Comparison of ENCODE assay signal across 34 cellular contexts in genomic region chr12:102912258-102912657, GRCh38. TPM values are rescaled to one million over a fixed set of nuclear protein-coding genes. Genes with fewer than 3 reads are reported as not detected.
"Had no signal": no experiment of that assay in that cellular context is flagged by ENCODE, and none has a peak within 500 bp of the region (broad histone marks: within the 10 kb centered on the region; RNA-seq: fewer than 3 reads in every experiment).

No MANE protein-coding gene starts in this region.

- H3K9me3 ChIP-seq: ascending aorta had no signal

- DNase-seq: activated B cell treated with CpG ODN at 0.5 μM for 24 hours; activated CD4-positive, alpha-beta memory T cell treated with anti-CD3 and anti-CD28 coated beads for 36 hours; activated CD4-positive, alpha-beta T cell treated with anti-CD3 and anti-CD28 coated beads for 4 hours; activated CD4-positive, alpha-beta T cell treated with anti-CD3 and anti-CD28 coated beads, Interleukin-2, amount 10 ng/mL, durations not matched to agents 24 days and 14 days; activated CD4-positive, alpha-beta T cell treated with anti-CD3 and anti-CD28 coated beads, Interleukin-2, amount 50 U/mL, for 1 hour; activated CD4-positive, alpha-beta T cell treated with anti-CD3 and anti-CD28 coated beads, Interleukin-2, amount 50 U/mL, for 4 hours; activated CD4-positive, CD25-positive, alpha-beta regulatory T cell treated with anti-CD3 and anti-CD28 coated beads, Interleukin-2, amount 50 U/mL, for 72 hours; activated CD8-positive, alpha-beta memory T cell treated with anti-CD3 and anti-CD28 coated beads, Interleukin-2, amount 50 U/mL, for 4 hours; activated CD8-positive, alpha-beta T cell treated with anti-CD3 and anti-CD28 coated beads for 36 hours; activated effector memory CD4-positive, alpha-beta T cell treated with anti-CD3 and anti-CD28 coated beads, Interleukin-2, amount 50 U/mL, for 16 hours; activated gamma-delta T cell treated with Interleukin-2 at 50 U/mL for 16 hours; activated naive CD4-positive, alpha-beta T cell; activated naive CD4-positive, alpha-beta T cell treated with anti-CD3 and anti-CD28 coated beads for 36 hours; activated naive CD8-positive, alpha-beta T cell treated with anti-CD3 and anti-CD28 coated beads, Interleukin-2, amount 10 ng/mL, durations not matched to agents 7 days and 5 days; activated naive CD8-positive, alpha-beta T cell treated with anti-CD3 and anti-CD28 coated beads, Interleukin-2, amount 50 U/mL, for 24 hours; activated T-cell treated with anti-CD3 and anti-CD28 coated beads for 4 hours; activated T-cell treated with anti-CD3 and anti-CD28 coated beads, Interleukin-2, amount 50 U/mL, for 1 hour; activated T-cell treated with anti-CD3 and anti-CD28 coated beads, Interleukin-2, amount 50 U/mL, for 4 hours; activated T-cell treated with anti-CD3 and anti-CD28 coated beads, Interleukin-2, amount 50 U/mL, for 72 hours; amygdala; anterior cingulate cortex; central memory CD4-positive, alpha-beta T cell; T-helper 1 cell; T-helper 2 cell; T-helper 9 cell had no signal

- H3K4me3 ChIP-seq: ascending aorta, cardiac muscle cell had no signal

- H3K4me1 ChIP-seq: ascending aorta had no signal

- FAIRE-seq: bronchial epithelial cell, TTC549 had no signal

- H3K27ac ChIP-seq: ascending aorta, cardiac muscle cell, VCaP had no signal

- H3K27me3 ChIP-seq: ascending aorta had no signal

- ATAC-seq: activated CD8-positive, alpha-beta T cell treated with anti-CD3 and anti-CD28 coated beads for 36 hours; activated naive CD8-positive, alpha-beta T cell treated with anti-CD3 and anti-CD28 coated beads, Interleukin-2, amount 50 U/mL, for 24 hours; activated T-cell treated with anti-CD3 and anti-CD28 coated beads, Interleukin-2, amount 50 U/mL, for 4 hours; activated T-cell treated with anti-CD3 and anti-CD28 coated beads, Interleukin-2, amount 50 U/mL, for 72 hours; activated T-helper 17 cell treated with anti-CD3 and anti-CD28 coated beads, Interleukin-2, amount 50 U/mL, for 72 hours had no signal

- H3K36me3 ChIP-seq: ascending aorta, cardiac muscle cell had no signal

RNA-seq across cellular contexts. Expression of gene PAH, which starts 4.8 kb away (rescaled TPM):
- total RNA-seq: activated B cell treated with CpG ODN at 0.5 μM for 24 hours; activated CD4-positive, alpha-beta memory T cell treated with anti-CD3 and anti-CD28 coated beads for 36 hours; activated CD4-positive, alpha-beta T cell treated with anti-CD3 and anti-CD28 coated beads, Interleukin-2, amount 10 ng/mL, durations not matched to agents 24 days and 14 days; activated CD8-positive, alpha-beta memory T cell treated with anti-CD3 and anti-CD28 coated beads for 36 hours; activated CD8-positive, alpha-beta T cell treated with anti-CD3 and anti-CD28 coated beads for 36 hours; activated naive CD4-positive, alpha-beta T cell treated with anti-CD3 and anti-CD28 coated beads for 36 hours; activated naive CD8-positive, alpha-beta T cell treated with anti-CD3 and anti-CD28 coated beads, Interleukin-2, amount 10 ng/mL, durations not matched to agents 7 days and 5 days; activated T-helper 1 cell treated with anti-CD3 and anti-CD28 coated beads, Interleukin-12 subunit alpha, Interleukin-12 subunit beta, Interleukin-2, Interleukin-4 antibody, amounts not matched to agents 30 ng/mL and 10 ng/mL and 1 ng/mL, durations not matched to agents 14 hours and 24 hours and 36 hours; ascending aorta; bronchial epithelial cell had no signal
- polyA plus RNA-seq: cardiac muscle cell had no signal

RNA-seq across cellular contexts. Expression of gene ASCL1, which starts 45.2 kb away (rescaled TPM):
- total RNA-seq: activated B cell treated with CpG ODN at 0.5 μM for 24 hours; activated CD4-positive, alpha-beta memory T cell treated with anti-CD3 and anti-CD28 coated beads for 36 hours; activated CD8-positive, alpha-beta memory T cell treated with anti-CD3 and anti-CD28 coated beads for 36 hours; activated CD8-positive, alpha-beta T cell treated with anti-CD3 and anti-CD28 coated beads for 36 hours; activated naive CD4-positive, alpha-beta T cell treated with anti-CD3 and anti-CD28 coated beads for 36 hours; activated naive CD8-positive, alpha-beta T cell treated with anti-CD3 and anti-CD28 coated beads, Interleukin-2, amount 10 ng/mL, durations not matched to agents 7 days and 5 days; activated T-cell treated with anti-CD3 and anti-CD28 coated beads, Interleukin-2, amount 50 U/mL, for 4 hours; activated T-cell treated with anti-CD3 and anti-CD28 coated beads, Interleukin-2, amount 50 U/mL, for 72 hours; activated T-helper 17 cell treated with anti-CD3 and anti-CD28 coated beads, Interleukin-2, amount 50 U/mL, for 72 hours; ascending aorta; bronchial epithelial cell; cardiac muscle cell had no signal
- polyA plus RNA-seq: adipose tissue, cardiac muscle cell had no signal
